20 cellular contexts compared by ENCODE assay signal in genomic region chr9:92887880-92888338, GRCh38. TPM values are rescaled to one million over a fixed set of nuclear protein-coding genes. Genes with fewer than 3 reads are reported as not detected.
DNase-seq lines count a peak whose midpoint lies in the region; ATAC-seq lines count a peak whose summit lies in the region.
"Had no signal": no experiment of that assay in that cellular context is flagged by ENCODE, and none has a peak within 500 bp of the region (broad histone marks: within the 10 kb centered on the region; RNA-seq: fewer than 3 reads in every experiment).

No MANE protein-coding gene starts in this region.

- peak overlapping the region; percentile 15 for H3K27ac Mint-ChIP-seq in activated naive CD4-positive, alpha-beta T cell treated with anti-CD3 and anti-CD28 coated beads, Interleukin-2, amount 50 U/mL, for 24 hours
- H3K27ac Mint-ChIP-seq in activated naive CD4-positive, alpha-beta T cell treated with anti-CD3 and anti-CD28 coated beads, Interleukin-2, amount 50 U/mL, for 72 hours, result no peak overlapping the region
- peak overlapping the region; percentile 23 to 97 (median 92) for H3K27ac Mint-ChIP-seq in naive thymus-derived CD4-positive, alpha-beta T cell
- H3K27ac Mint-ChIP-seq: HFFc6; stimulated activated memory B cell treated with anti-CD40 and anti-IgM and Interleukin-4, amounts not matched to agents 10 μg/mL and 1 μg/mL and 100 μg/mL, for 72 hours; type B pancreatic cell had no signal

- no peaks in the 10 kb centered on the region for H3K27me3 ChIP-seq in naive thymus-derived CD4-positive, alpha-beta T cell (ENCODE audit: control insufficient read depth in 2 of 2, insufficient read depth in 2 of 2, low read length in 2 of 2)
- H3K27me3 ChIP-seq: adrenal gland, ovary, Peyer's patch had no signal

- DNase-seq in activated naive CD4-positive, alpha-beta T cell treated with anti-CD3 and anti-CD28 coated beads, Interleukin-2, amount 50 U/mL, for 72 hours (ENCODE audit: low spot score in 2 of 2), result no peak
- DNase-seq in Jurkat, Clone E6-1 (ENCODE audit: low read depth, low spot score), result peak; percentile 72
- peak; percentile 18 for DNase-seq in activated CD4-positive, alpha-beta T cell treated with anti-CD3 and anti-CD28 coated beads, Interleukin-2, amount 50 U/mL, for 1 hour
- peak in 7 of 9 donors; percentile 60 to 79 (median 67) for DNase-seq in naive thymus-derived CD4-positive, alpha-beta T cell
- no peak for DNase-seq in HCEC 1CT
- DNase-seq: adrenal gland, cerebellar nuclear complex, HFFc6, left cardiac atrium, NCI-H2081, NCI-H774, ovary, Peyer's patch, SK-N-SH had no signal

- no peaks in the 10 kb centered on the region for H3K27me3 Mint-ChIP-seq in activated naive CD4-positive, alpha-beta T cell treated with anti-CD3 and anti-CD28 coated beads, Interleukin-2, amount 50 U/mL, for 24 hours
- H3K27me3 Mint-ChIP-seq in naive thymus-derived CD4-positive, alpha-beta T cell, result peaks cover 0 to 6% (median 0%) of the 10 kb centered on the region in 5 donors

- intact Hi-C loops in naive thymus-derived CD4-positive, alpha-beta T cell (cut with micrococcal nuclease), result loop anchor here in 1 of 2 donors (1.0 to 2.0 kb wide), 3 partner anchors 10 to 123 kb away; partner anchors contain the start of gene ZNF484

- H3K36me3 Mint-ChIP-seq in activated naive CD4-positive, alpha-beta T cell treated with anti-CD3 and anti-CD28 coated beads, Interleukin-2, amount 50 U/mL, for 24 hours, result no peaks in the 10 kb centered on the region
- no peaks in the 10 kb centered on the region for H3K36me3 Mint-ChIP-seq in activated naive CD4-positive, alpha-beta T cell treated with anti-CD3 and anti-CD28 coated beads, Interleukin-2, amount 50 U/mL, for 72 hours
- H3K36me3 Mint-ChIP-seq in naive thymus-derived CD4-positive, alpha-beta T cell, result peaks cover 0 to 2% (median 0%) of the 10 kb centered on the region in 5 donors
- H3K36me3 Mint-ChIP-seq: stimulated activated memory B cell treated with anti-CD40 and anti-IgM and Interleukin-4, amounts not matched to agents 10 μg/mL and 1 μg/mL and 100 μg/mL, for 72 hours; type B pancreatic cell had no signal

- H3K27ac ChIP-seq in naive thymus-derived CD4-positive, alpha-beta T cell (ENCODE audit: low read depth, low read length), result peak overlapping the region; percentile 57
- H3K27ac ChIP-seq: adrenal gland, ovary, Peyer's patch had no signal

- peak overlapping the region; percentile 7; the same call in 1 of the 2 replicates for H3K4me3 ChIP-seq in Jurkat, Clone E6-1 (ENCODE audit: low read length)
- peak overlapping the region; percentile 29 for H3K4me3 ChIP-seq in naive thymus-derived CD4-positive, alpha-beta T cell (ENCODE audit: low read length)
- H3K4me3 ChIP-seq: adrenal gland, ovary, Peyer's patch had no signal

- no peaks in the 10 kb centered on the region for H3K36me3 ChIP-seq in naive thymus-derived CD4-positive, alpha-beta T cell (ENCODE audit: control insufficient read depth in 2 of 3, insufficient read depth in 3 of 3, low read length in 3 of 3)
- H3K36me3 ChIP-seq: adrenal gland, ovary, Peyer's patch had no signal

- H3K4me1 ChIP-seq in naive thymus-derived CD4-positive, alpha-beta T cell (ENCODE audit: control insufficient read depth in 2 of 2, insufficient read depth in 2 of 2, low read length in 2 of 2), result peaks cover 18 to 35% of the 10 kb centered on the region in 2 donors
- H3K4me1 ChIP-seq: adrenal gland, Peyer's patch had no signal

- no peaks in the 10 kb centered on the region for H3K9me3 ChIP-seq in naive thymus-derived CD4-positive, alpha-beta T cell (ENCODE audit: control insufficient read depth in 2 of 3, low read length in 3 of 3)
- H3K9me3 ChIP-seq: adrenal gland, ovary, Peyer's patch, SK-N-SH had no signal

- POLR2A ChIA-PET in naive thymus-derived CD4-positive, alpha-beta T cell (lab: Charles Lee), result interaction anchor here (0.8 to 2.4 kb wide), 9 partner anchors 9 to 679 kb away, joined by 3 to 25 read pairs (median 6); partner anchors contain the start of genes FGD3 and IPPK

- peak overlapping the region; percentile 24 for H3K4me3 Mint-ChIP-seq in activated naive CD4-positive, alpha-beta T cell treated with anti-CD3 and anti-CD28 coated beads, Interleukin-2, amount 50 U/mL, for 24 hours
- H3K4me3 Mint-ChIP-seq in naive thymus-derived CD4-positive, alpha-beta T cell, result peak overlapping the region; percentile 4 to 92 (median 77)
- H3K4me3 Mint-ChIP-seq: HFFc6; stimulated activated memory B cell treated with anti-CD40 and anti-IgM and Interleukin-4, amounts not matched to agents 10 μg/mL and 1 μg/mL and 100 μg/mL, for 72 hours; type B pancreatic cell had no signal

- ATAC-seq in activated naive CD4-positive, alpha-beta T cell treated with anti-CD3 and anti-CD28 coated beads, Interleukin-2, amount 50 U/mL, for 72 hours, result no peak
- ATAC-seq in naive thymus-derived CD4-positive, alpha-beta T cell, result peak; percentile 74
- no peak for ATAC-seq in HG02759 (IDR thresholded peaks at IDR 0.05; ENCODE audit: unreplicated experiment)
- no peak for ATAC-seq in GM21423 (IDR thresholded peaks at IDR 0.05; ENCODE audit: unreplicated experiment)
- ATAC-seq: left cardiac atrium; stimulated activated memory B cell treated with anti-CD40 and anti-IgM and Interleukin-4, amounts not matched to agents 10 μg/mL and 1 μg/mL and 100 μg/mL, for 72 hours had no signal

- peaks cover 58% of the 10 kb centered on the region for H3K4me1 Mint-ChIP-seq in activated naive CD4-positive, alpha-beta T cell treated with anti-CD3 and anti-CD28 coated beads, Interleukin-2, amount 50 U/mL, for 24 hours
- peaks cover 21 to 86% (median 78%) of the 10 kb centered on the region in 7 donors for H3K4me1 Mint-ChIP-seq in naive thymus-derived CD4-positive, alpha-beta T cell
- H3K4me1 Mint-ChIP-seq: stimulated activated memory B cell treated with anti-CD40 and anti-IgM and Interleukin-4, amounts not matched to agents 10 μg/mL and 1 μg/mL and 100 μg/mL, for 72 hours had no signal

- CTCF ChIA-PET in naive thymus-derived CD4-positive, alpha-beta T cell (lab: Charles Lee), result interaction anchor here (0.6 to 1.4 kb wide), 5 partner anchors 65 to 218 kb away, joined by 3 to 4 read pairs (median 3); no protein-coding TSS in a partner anchor

- no peaks in the 10 kb centered on the region for H3K9me3 Mint-ChIP-seq in activated naive CD4-positive, alpha-beta T cell treated with anti-CD3 and anti-CD28 coated beads, Interleukin-2, amount 50 U/mL, for 24 hours
- peaks cover 0 to 5% of the 10 kb centered on the region in 2 donors for H3K9me3 Mint-ChIP-seq in activated naive CD4-positive, alpha-beta T cell treated with anti-CD3 and anti-CD28 coated beads, Interleukin-2, amount 50 U/mL, for 72 hours
- H3K9me3 Mint-ChIP-seq in naive thymus-derived CD4-positive, alpha-beta T cell, result peaks cover 0 to 2% (median 0%) of the 10 kb centered on the region in 11 donors
- H3K9me3 Mint-ChIP-seq: effector memory CD8-positive, alpha-beta T cell; HFFc6; stimulated activated memory B cell treated with anti-CD40 and anti-IgM and Interleukin-4, amounts not matched to agents 10 μg/mL and 1 μg/mL and 100 μg/mL, for 72 hours; type B pancreatic cell had no signal

RNA-seq across cellular contexts. Expression of gene ZNF484, which starts 10.1 kb away (rescaled TPM):
- 10 to 100 TPM in 1 of 2 donors, 1 to 10 TPM in 1; 8.1 to 12.5 TPM for total RNA-seq in activated naive CD4-positive, alpha-beta T cell treated with anti-CD3 and anti-CD28 coated beads, Interleukin-2, amount 50 U/mL, for 72 hours
- 2.2 TPM for polyA plus RNA-seq in Jurkat, Clone E6-1 (2012; ENCODE audit: insufficient read depth, insufficient read length)
- total RNA-seq in naive thymus-derived CD4-positive, alpha-beta T cell, result 10 to 100 TPM; 12.4 to 25.4 (median 14.0) TPM
- polyA plus RNA-seq in naive thymus-derived CD4-positive, alpha-beta T cell, result 1 to 10 TPM; 7.1 to 7.2 TPM

RNA-seq across cellular contexts. Expression of gene FGD3, which starts 59.4 kb away (rescaled TPM):
- 10 to 100 TPM; 49.7 to 61.0 TPM for total RNA-seq in activated naive CD4-positive, alpha-beta T cell treated with anti-CD3 and anti-CD28 coated beads, Interleukin-2, amount 50 U/mL, for 72 hours
- polyA plus RNA-seq in Jurkat, Clone E6-1 (2012; ENCODE audit: insufficient read depth, insufficient read length), result 19.3 TPM
- 100 to 1,000 TPM; 141 to 341 (median 193) TPM for total RNA-seq in naive thymus-derived CD4-positive, alpha-beta T cell
- polyA plus RNA-seq in naive thymus-derived CD4-positive, alpha-beta T cell, result 100 to 1,000 TPM; 114 to 216 TPM
- total RNA-seq: HFFc6 had no signal
- polyA plus RNA-seq: SK-N-SH had no signal

Comparison
In these comparisons a context has a peak if more than half of its experiments do, and no peak if none do; other contexts are left out.
1. H3K27ac Mint-ChIP-seq: peak in activated naive CD4-positive, alpha-beta T cell treated with anti-CD3 and anti-CD28 coated beads, Interleukin-2, amount 50 U/mL, for 24 hours (single experiment) and naive thymus-derived CD4-positive, alpha-beta T cell (9 of 9); none in activated naive CD4-positive, alpha-beta T cell treated with anti-CD3 and anti-CD28 coated beads, Interleukin-2, amount 50 U/mL, for 72 hours (0 of 2).
2. DNase-seq: peak in Jurkat, Clone E6-1 (single experiment), activated CD4-positive, alpha-beta T cell treated with anti-CD3 and anti-CD28 coated beads, Interleukin-2, amount 50 U/mL, for 1 hour (single experiment) and naive thymus-derived CD4-positive, alpha-beta T cell (7 of 9); none in activated naive CD4-positive, alpha-beta T cell treated with anti-CD3 and anti-CD28 coated beads, Interleukin-2, amount 50 U/mL, for 72 hours (0 of 2) and HCEC 1CT (single experiment).